21 cellular contexts compared by ENCODE assay signal in the genomic region with DNA sequence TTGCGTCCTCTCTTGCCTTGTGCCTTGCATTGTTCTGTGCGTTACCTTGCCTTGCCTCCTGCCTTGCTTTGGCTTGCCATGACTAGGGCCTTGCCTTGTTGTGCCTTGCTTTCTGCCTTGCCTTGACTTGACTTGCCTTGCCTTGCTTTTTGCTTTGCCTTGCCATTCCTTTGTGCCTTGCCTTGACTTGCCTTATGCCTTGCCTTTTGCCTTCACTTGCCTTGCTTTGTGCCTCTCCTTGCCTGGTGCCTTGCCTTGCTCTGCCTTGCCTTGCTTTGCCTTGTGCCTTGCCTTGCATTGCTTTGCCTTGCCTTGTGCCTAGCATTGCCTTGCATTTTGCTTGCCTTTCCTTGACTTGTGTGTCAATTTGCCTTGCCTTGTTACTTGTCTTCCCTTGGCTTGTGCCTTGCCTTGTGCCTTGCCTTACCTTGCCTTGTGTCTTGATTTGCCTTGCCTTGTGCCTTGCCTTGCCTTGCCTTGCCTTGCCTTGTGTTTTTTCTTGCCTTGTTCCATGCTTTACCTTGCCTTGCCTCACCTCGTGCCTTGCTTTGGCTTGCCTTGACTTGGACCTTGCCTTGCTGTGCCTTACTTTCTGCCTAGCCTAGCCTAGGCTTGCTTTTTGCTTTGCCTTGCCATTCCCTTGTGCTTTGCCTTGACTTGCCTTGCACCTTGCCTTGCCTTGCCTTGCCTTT.
A peak's percentile ranks its signal among the peaks of the same experiment; 100 is the strongest.
DNase-seq lines count a peak whose midpoint lies in the region; ATAC-seq, FAIRE-seq and TF ChIP-seq lines count a peak whose summit lies in the region.
"Had no signal": no experiment of that assay in that cellular context is flagged by ENCODE, and none has a peak within 500 bp of the region (broad histone marks: within the 10 kb centered on the region; RNA-seq: fewer than 3 reads in every experiment).

No MANE protein-coding gene starts in this region.

- peak overlapping the region; percentile 44 for H4K8ac ChIP-seq in H9 (replicated peaks; ENCODE audit: insufficient read length, low read depth, low read length)

- FAIRE-seq in bronchial epithelial cell (lab: Jason Lieb, UNC) = peak; percentile 50
- FAIRE-seq: GM12892, GM18507, HepG2 had no signal

- no peak overlapping the region for H2BK20ac ChIP-seq in H9 (ENCODE audit: low read depth, low read length, poor library complexity, severe bottlenecking)

- no peak overlapping the region; a peak in 1 of 7 replicates for H3K27ac Mint-ChIP-seq in H9
- H3K27ac Mint-ChIP-seq: CD14-positive monocyte; CD4-positive, alpha-beta memory T cell; GM23338; IgD-negative memory B cell had no signal

- H3K27me3 ChIP-seq in H9 (ENCODE audit: insufficient read depth, low read length) (no peaks in the 10 kb centered on the region), bronchial epithelial cell (ENCODE audit: control insufficient read depth, insufficient read depth, low read length) (no peaks in the 10 kb centered on the region), gastroesophageal sphincter (no peaks in the 10 kb centered on the region)
- H3K27me3 ChIP-seq: BLaER1 had no signal

- no peak overlapping the region for H3K9ac ChIP-seq in H9 (ENCODE audit: extremely low read depth, insufficient read length, low read length)
- H3K9ac ChIP-seq: BLaER1 had no signal

- H2BK15ac ChIP-seq in H9 (ENCODE audit: low read depth, low read length) = no peak overlapping the region

- H3K79me1 ChIP-seq in H9 (ENCODE audit: insufficient read depth, low read depth, low read length, poor library complexity, severe bottlenecking) = no peaks in the 10 kb centered on the region

- ATAC-seq in sciatic nerve (no peak), HG03135 (IDR thresholded peaks at IDR 0.05; ENCODE audit: unreplicated experiment) (no peak), gastroesophageal sphincter (no peak)
- ATAC-seq: GM23338, HepG2 had no signal

- H3K4ac ChIP-seq in H9 (ENCODE audit: low read depth, low read length) = no peak overlapping the region

- DNase-seq in H9 (no peak), bronchial epithelial cell (ENCODE audit: low read depth) (no peak), epithelial cell of esophagus (ENCODE audit: low read depth) (peak; percentile 36), sciatic nerve (ENCODE audit: low spot score) (peak; percentile 12), NOMO-1 treated with dmso at 0.1 percent for 144 hours (lab: John Stamatoyannopoulos, UW; ENCODE audit: unreplicated experiment) (no peak)
- DNase-seq in stimulated activated naive CD4-positive, alpha-beta T cell treated with Interleukin-2 at 50 U/mL for 16 hours (lab: John Stamatoyannopoulos, UW) = no peak
- DNase-seq: 8988T; CD4-positive, alpha-beta memory T cell; DMS153; DMS79; GDM1; H7 had no signal

- peak overlapping the region; percentile 19 for H3K56ac ChIP-seq in H9 (ENCODE audit: insufficient read length, low read depth, low read length)

- no peaks in the 10 kb centered on the region for H3K23me2 ChIP-seq in H9 (ENCODE audit: insufficient read length, low read depth, low read length, poor library complexity, severe bottlenecking)

- H3T11ph ChIP-seq in H9 (ENCODE audit: low read length) = no peak overlapping the region

- H3K36me3 ChIP-seq in bronchial epithelial cell (ENCODE audit: control insufficient read depth, insufficient read depth, low read length) (no peaks in the 10 kb centered on the region), gastroesophageal sphincter (no peaks in the 10 kb centered on the region)
- H3K36me3 ChIP-seq: BLaER1 had no signal

- intact Hi-C loops in sciatic nerve (cut with DNase I) = no loop called here

- no peak overlapping the region for H3K4me3 Mint-ChIP-seq in H9
- H3K4me3 Mint-ChIP-seq: CD14-positive monocyte; CD4-positive, alpha-beta memory T cell; GM23338; IgD-negative memory B cell had no signal

- H2BK120ac ChIP-seq in H9 (ENCODE audit: low read depth, low read length, poor library complexity, severe bottlenecking) = no peak overlapping the region

- H4K91ac ChIP-seq in H9 (ENCODE audit: insufficient read length, low read depth, low read length) = no peak overlapping the region

- no peak overlapping the region for H2BK12ac ChIP-seq in H9 (ENCODE audit: insufficient read length, low read depth, low read length)

- H3K4me3 ChIP-seq in bronchial epithelial cell (ENCODE audit: low read depth, low read length) = no peak overlapping the region
- no peak overlapping the region for H3K4me3 ChIP-seq in epithelial cell of esophagus (ENCODE audit: low read length)
- no peak overlapping the region for H3K4me3 ChIP-seq in gastroesophageal sphincter
- H3K4me3 ChIP-seq: BLaER1, GM23338 had no signal

- no peak for TF ChIP-seq CTCF in H9 (conservative IDR thresholded peaks at IDR 0.05)
- no peak for TF ChIP-seq CTCF in bronchial epithelial cell (IDR thresholded peaks at IDR 0.05; ENCODE audit: insufficient read depth, low read length, severe bottlenecking)
- no peak for TF ChIP-seq CTCF in epithelial cell of esophagus (IDR thresholded peaks at IDR 0.05; ENCODE audit: insufficient read depth, low read depth, low read length, missing control alignments)
- no peak for TF ChIP-seq CTCF in gastroesophageal sphincter (IDR thresholded peaks at IDR 0.05)

- WGBS in H9 (ENCODE audit: extremely low coverage, insufficient read length, low lambda C conversion rate) = no CpG with 5 or more reads among the region's 3 CpGs
- WGBS in gastroesophageal sphincter (ENCODE audit: low coverage in 1 of 2), 2 donors = 55 to 100% methylated on average over 1 to 2 of the region's 3 CpGs

- H3K4me1 ChIP-seq in H9 (ENCODE audit: insufficient read depth, low read length) (no peaks in the 10 kb centered on the region), gastroesophageal sphincter (no peaks in the 10 kb centered on the region)
- H3K4me1 ChIP-seq: BLaER1 had no signal

- H3K9me3 ChIP-seq in H9 (ENCODE audit: control insufficient read depth, low read depth, low read length) (peaks cover 4% of the 10 kb centered on the region), gastroesophageal sphincter (no peaks in the 10 kb centered on the region)

- H2BK5ac ChIP-seq in H9 (ENCODE audit: insufficient read length, low read length) = no peak overlapping the region

- no peak overlapping the region for H3K4me2 ChIP-seq in H9 (ENCODE audit: insufficient read depth, insufficient read length, low read length)
- H3K4me2 ChIP-seq: BLaER1, GM23338 had no signal

- H4K20me1 ChIP-seq in H9 (ENCODE audit: control insufficient read depth, insufficient read depth, insufficient read length) = peaks cover 9% of the 10 kb centered on the region
- H4K20me1 ChIP-seq: BLaER1 had no signal

- H2AFZ ChIP-seq in H9 (ENCODE audit: low read length) = no peak overlapping the region
- H2AFZ ChIP-seq: GM23338 had no signal

- H3K9me3 Mint-ChIP-seq in H9 = peaks cover 4 to 44% of the 10 kb centered on the region in 2 experiments
- H3K9me3 Mint-ChIP-seq: GM23338 had no signal

- no peaks in the 10 kb centered on the region; a peak in 2 of 7 replicates for H3K36me3 Mint-ChIP-seq in H9 (ENCODE audit: insufficient read depth in 1 of 3, low read depth in 3 of 3)
- H3K36me3 Mint-ChIP-seq: CD14-positive monocyte; CD4-positive, alpha-beta memory T cell; IgD-negative memory B cell had no signal

- no peak overlapping the region for H3K27ac ChIP-seq in H9 (ENCODE audit: insufficient read length, low read depth, low read length)
- H3K27ac ChIP-seq in gastroesophageal sphincter = no peak overlapping the region
- H3K27ac ChIP-seq: BLaER1 had no signal

- no peak overlapping the region for H3K18ac ChIP-seq in H9 (ENCODE audit: insufficient read length, low read depth, low read length)

- H4K5ac ChIP-seq in H9 (ENCODE audit: insufficient read length, low read depth, low read length) = peak overlapping the region; percentile 82

- no peak overlapping the region for H3K14ac ChIP-seq in H9 (ENCODE audit: insufficient read depth, low read length)

- H2AK5ac ChIP-seq in H9 (ENCODE audit: insufficient read length, low read length) = no peak overlapping the region

- TF ChIP-seq POLR2A in gastroesophageal sphincter (IDR thresholded peaks at IDR 0.05) = no peak

- peak overlapping the region; percentile 32 for H3K23ac ChIP-seq in H9 (ENCODE audit: insufficient read length, low read depth, low read length)

- no peak for TF ChIP-seq EP300 in gastroesophageal sphincter (IDR thresholded peaks at IDR 0.05)

- peaks cover 27% of the 10 kb centered on the region for H3K27me3 Mint-ChIP-seq in H9 (ENCODE audit: low read depth)
- H3K27me3 Mint-ChIP-seq: CD4-positive, alpha-beta memory T cell; IgD-negative memory B cell had no signal

- H3K79me2 ChIP-seq in H9 (ENCODE audit: insufficient read depth, low read length) = no peaks in the 10 kb centered on the region

- H3K4me1 Mint-ChIP-seq in H9 = no peaks in the 10 kb centered on the region
- H3K4me1 Mint-ChIP-seq: CD14-positive monocyte; CD4-positive, alpha-beta memory T cell; GM23338; IgD-negative memory B cell had no signal

Comparison
In these comparisons a context has a peak if more than half of its experiments do, and no peak if none do; other contexts are left out.
1. DNase-seq: peak in epithelial cell of esophagus (single experiment) and sciatic nerve (single experiment); none in H9 (single experiment), bronchial epithelial cell (single experiment), stimulated activated naive CD4-positive, alpha-beta T cell treated with Interleukin-2 at 50 U/mL for 16 hours (single experiment) and NOMO-1 treated with dmso at 0.1 percent for 144 hours (single experiment).